ENCODE assay signal across 8 cellular contexts in the genomic region with DNA sequence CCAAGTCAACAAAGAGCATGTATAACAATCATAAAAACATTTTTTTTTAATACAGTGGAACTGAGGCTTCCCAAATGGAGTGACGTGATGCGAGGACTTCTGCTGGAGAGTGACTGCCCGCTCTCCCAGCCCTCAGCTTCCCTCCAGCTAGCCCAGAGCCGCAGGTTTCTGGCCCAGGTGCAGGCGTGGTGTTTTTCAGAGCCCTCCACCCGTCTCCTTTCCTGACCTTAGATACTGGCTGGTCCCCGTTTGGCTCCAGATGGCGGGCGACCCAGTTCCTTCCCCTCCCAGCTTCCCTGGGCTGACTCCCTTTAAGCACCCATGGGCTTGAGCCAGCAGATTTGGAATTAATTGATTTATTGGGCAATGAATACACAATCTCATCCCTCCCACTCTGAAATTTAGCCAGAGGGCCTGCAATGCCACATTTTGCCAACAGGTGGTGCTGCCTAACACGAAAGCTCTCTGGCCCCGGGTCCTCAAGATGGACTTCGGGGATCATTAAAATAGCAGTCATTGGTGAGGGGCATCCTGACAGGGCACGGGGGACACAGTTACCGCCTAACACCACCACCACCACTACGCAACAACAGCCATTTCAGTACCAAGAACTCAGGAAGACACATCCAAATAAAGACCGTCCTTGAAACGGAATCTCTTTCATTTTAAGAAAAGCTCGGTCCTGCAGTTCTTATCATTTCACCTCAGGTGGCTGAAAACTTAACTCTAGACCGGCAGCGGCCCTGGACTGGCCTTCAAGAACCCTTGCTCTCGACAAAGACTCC. TPM values are rescaled to one million over a fixed set of nuclear protein-coding genes. Genes with fewer than 3 reads are reported as not detected.
DNase-seq lines count a peak whose midpoint lies in the region; ATAC-seq and TF ChIP-seq lines count a peak whose summit lies in the region.

No MANE protein-coding gene starts in this region.

- no peaks in the 10 kb centered on the region for H3K27me3 ChIP-seq in CD8-positive, alpha-beta memory T cell (ENCODE audit: insufficient read depth, low read length, poor library complexity, severe bottlenecking)
- H3K27me3 ChIP-seq in HL-60 (ENCODE audit: insufficient read depth, poor library complexity, severe bottlenecking) (no peaks in the 10 kb centered on the region), OCI-LY3 (ENCODE audit: low read depth, low read length) (no peaks in the 10 kb centered on the region)

- POLR2A ChIA-PET in CD8-positive, alpha-beta memory T cell (lab: Charles Lee) = no interaction called here

- peak overlapping the region in 2 of 7 donors; percentile 43 to 81 for H3K4me3 Mint-ChIP-seq in CD8-positive, alpha-beta memory T cell
- H3K4me3 Mint-ChIP-seq in nephron progenitor cell = no peak overlapping the region

- H3K4me2 ChIP-seq in OCI-LY3 (ENCODE audit: low read length) = peak overlapping the region; percentile 93

- no peak overlapping the region for H3K27ac ChIP-seq in CD8-positive, alpha-beta memory T cell (ENCODE audit: low read depth, low read length)
- H3K27ac ChIP-seq in HL-60 (replicated peaks) (no peak overlapping the region), OCI-LY3 (ENCODE audit: low read length) (no peak overlapping the region)

- no peak overlapping the region for H3K4me3 ChIP-seq in CD8-positive, alpha-beta memory T cell (ENCODE audit: low read length)
- no peak overlapping the region for H3K4me3 ChIP-seq in HL-60 (replicated peaks; ENCODE audit: insufficient read depth, low read length)
- peak overlapping the region; percentile 76 for H3K4me3 ChIP-seq in OCI-LY3 (ENCODE audit: low read length)

- H3K4me1 Mint-ChIP-seq in CD8-positive, alpha-beta memory T cell = peaks cover 4 to 7% (median 4%) of the 10 kb centered on the region in 3 donors
- peaks cover 21% of the 10 kb centered on the region for H3K4me1 Mint-ChIP-seq in nephron progenitor cell

- DNase-seq in CD8-positive, alpha-beta memory T cell = peak; percentile 54 to 76 (median 66)
- peak; percentile 24 to 53 for DNase-seq in HL-60 (ENCODE audit: low read depth in 1 of 2, low spot score in 1 of 2)
- peak; percentile 67 for DNase-seq in activated T-cell treated with anti-CD3 and anti-CD28 coated beads for 48 hours (ENCODE audit: low read depth)
- peak; percentile 88 for DNase-seq in nephron progenitor cell
- DNase-seq in stimulated activated naive CD4-positive, alpha-beta T cell treated with Interleukin-2 at 50 U/mL for 16 hours (lab: John Stamatoyannopoulos, UW) = peak; percentile 68

- H3K36me3 Mint-ChIP-seq in CD8-positive, alpha-beta memory T cell = peaks cover 0 to 8% (median 2%) of the 10 kb centered on the region in 3 donors
- no peaks in the 10 kb centered on the region for H3K36me3 Mint-ChIP-seq in nephron progenitor cell (ENCODE audit: low read depth)

- peak overlapping the region; percentile 29; the same call in 1 of the 2 replicates for H3K9ac ChIP-seq in OCI-LY3 (ENCODE audit: low read length)

- ATAC-seq in esophagus mucosa (peak; percentile 24), GM21447 (IDR thresholded peaks at IDR 0.05; ENCODE audit: unreplicated experiment) (no peak)

- no peaks in the 10 kb centered on the region for H3K27me3 Mint-ChIP-seq in CD8-positive, alpha-beta memory T cell
- peaks cover 6% of the 10 kb centered on the region for H3K27me3 Mint-ChIP-seq in nephron progenitor cell (ENCODE audit: low read depth, poor library complexity)

- peak; percentile 97 for TF ChIP-seq CTCF in HL-60 (IDR thresholded peaks at IDR 0.05; ENCODE audit: insufficient read depth, low read length)
- peak; percentile 94 for TF ChIP-seq CTCF in OCI-LY3 (IDR thresholded peaks at IDR 0.05; ENCODE audit: low read depth, low read length)
- TF ChIP-seq CTCF in nephron progenitor cell (IDR thresholded peaks at IDR 0.05) = peak; percentile 89

- peak overlapping the region; percentile 85 for H2AFZ ChIP-seq in OCI-LY3 (ENCODE audit: low read depth, low read length)

- H3K36me3 ChIP-seq in CD8-positive, alpha-beta memory T cell (ENCODE audit: insufficient read depth, low read length) = no peaks in the 10 kb centered on the region
- H3K36me3 ChIP-seq in OCI-LY3 (replicated peaks; ENCODE audit: low read depth, low read length) = no peaks in the 10 kb centered on the region

- H3K9me3 Mint-ChIP-seq in CD8-positive, alpha-beta memory T cell = no peaks in the 10 kb centered on the region
- H3K9me3 Mint-ChIP-seq in nephron progenitor cell = no peaks in the 10 kb centered on the region

- CTCF ChIA-PET in CD8-positive, alpha-beta memory T cell (lab: Charles Lee) = interaction anchor here (0.7 to 7.1 kb wide), 10 partner anchors 9 to 82 kb away, joined by 3 to 72 read pairs (median 4); partner anchors contain the start of gene TNK2

- H4K20me1 ChIP-seq in OCI-LY3 (ENCODE audit: insufficient read depth, low read length) = no peaks in the 10 kb centered on the region

- H3K79me2 ChIP-seq in OCI-LY3 (ENCODE audit: low read length) = no peaks in the 10 kb centered on the region

- H3K27ac Mint-ChIP-seq in CD8-positive, alpha-beta memory T cell = peak overlapping the region in 3 of 8 donors; percentile 2 to 95 (median 87)
- H3K27ac Mint-ChIP-seq in nephron progenitor cell = no peak overlapping the region

- H3K9me3 ChIP-seq in CD8-positive, alpha-beta memory T cell (ENCODE audit: low read length) = no peaks in the 10 kb centered on the region
- no peaks in the 10 kb centered on the region for H3K9me3 ChIP-seq in OCI-LY3 (ENCODE audit: insufficient read depth, low read length)

- peaks cover 8% of the 10 kb centered on the region for H3K4me1 ChIP-seq in CD8-positive, alpha-beta memory T cell (ENCODE audit: insufficient read depth, low read length)
- H3K4me1 ChIP-seq in OCI-LY3 (ENCODE audit: low read length) = 0 out of 2 replicates have a peak, but pooled peaks cover 6% of the 10 kb centered on the region

RNA-seq across cellular contexts. Expression of gene MUC4, which starts 47.5 kb away (rescaled TPM):
- total RNA-seq in CD8-positive, alpha-beta memory T cell = under 1 TPM; 0.24 to 0.35 TPM
- polyA plus RNA-seq in CD8-positive, alpha-beta memory T cell = not detected
- total RNA-seq in esophagus mucosa = 43.5 TPM

RNA-seq across cellular contexts. Expression of gene TNK2, which starts 49.1 kb away (rescaled TPM):
- total RNA-seq in CD8-positive, alpha-beta memory T cell = 10 to 100 TPM; 71.4 to 74.5 TPM
- polyA plus RNA-seq in CD8-positive, alpha-beta memory T cell = 4.7 TPM
- 42.6 TPM for total RNA-seq in esophagus mucosa

Comparison
In these comparisons a context has a peak if more than half of its experiments do, and no peak if none do; other contexts are left out.
1. RNA of gene MUC4, which starts 47.5 kb away (total RNA-seq): 43.5 TPM in esophagus mucosa (single experiment); 0.24 to 0.35 TPM in CD8-positive, alpha-beta memory T cell; every median in the first group is over 10 times any median in the second.
2. Peak in every context shown above with its lines, with median percentiles within 50 percentile points of each other: DNase-seq and CTCF ChIP-seq.